Comparison of ENCODE assay signal across 8 cellular contexts in genomic region chr2:28621172-28622100, GRCh38.
DNase-seq lines count a peak whose midpoint lies in the region; ATAC-seq and TF ChIP-seq lines count a peak whose summit lies in the region.

No MANE protein-coding gene starts in this region.

- peaks cover 2% of the 10 kb centered on the region for H3K36me3 Mint-ChIP-seq in activated naive CD4-positive, alpha-beta T cell treated with anti-CD3 and anti-CD28 coated beads, Interleukin-2, amount 50 U/mL, for 24 hours

- peak; percentile 30 for TF ChIP-seq CTCF in AG09319 (IDR thresholded peaks at IDR 0.05; ENCODE audit: low read depth, low read length)
- no peak for TF ChIP-seq CTCF in ovary (IDR thresholded peaks at IDR 0.05)
- TF ChIP-seq CTCF in tibial artery (IDR thresholded peaks at IDR 0.05) = peak in 1 of 2 experiments; percentile 21

- peak overlapping the region; percentile 65 for H3K27ac ChIP-seq in SJSA1
- peak overlapping the region; percentile 44 to 57 for H3K27ac ChIP-seq in ovary
- H3K27ac ChIP-seq in tibial artery = peak overlapping the region; percentile 98

- TF ChIP-seq POLR2A in ovary (IDR thresholded peaks at IDR 0.05) = peak; percentile 20

- H3K4me1 ChIP-seq in SJSA1 (replicated peaks) (peaks cover 26% of the 10 kb centered on the region), ovary (ENCODE audit: insufficient read depth) (peaks cover 19% of the 10 kb centered on the region), tibial artery (peaks cover 0 to 76% (median 60%) of the 10 kb centered on the region in 4 donors)

- H3K36me3 ChIP-seq in SJSA1 (no peaks in the 10 kb centered on the region), ovary (no peaks in the 10 kb centered on the region), tibial artery (no peaks in the 10 kb centered on the region)

- peaks cover 82% of the 10 kb centered on the region for H3K4me1 Mint-ChIP-seq in activated naive CD4-positive, alpha-beta T cell treated with anti-CD3 and anti-CD28 coated beads, Interleukin-2, amount 50 U/mL, for 24 hours

- H3K4me3 Mint-ChIP-seq in activated naive CD4-positive, alpha-beta T cell treated with anti-CD3 and anti-CD28 coated beads, Interleukin-2, amount 50 U/mL, for 24 hours = peak overlapping the region; percentile 85

- H3K9me3 ChIP-seq in SJSA1 (replicated peaks) (no peaks in the 10 kb centered on the region), ovary (no peaks in the 10 kb centered on the region), tibial artery (no peaks in the 10 kb centered on the region)

- H3K4me3 ChIP-seq in SJSA1 (no peak overlapping the region), ovary (no peak overlapping the region), tibial artery (no peak overlapping the region)

- H3K27me3 ChIP-seq in SJSA1 (replicated peaks) (no peaks in the 10 kb centered on the region), ovary (no peaks in the 10 kb centered on the region), tibial artery (no peaks in the 10 kb centered on the region)

- ATAC-seq in GM18502 (IDR thresholded peaks at IDR 0.05; ENCODE audit: poor library complexity, unreplicated experiment) = no peak

- H3K27ac Mint-ChIP-seq in activated naive CD4-positive, alpha-beta T cell treated with anti-CD3 and anti-CD28 coated beads, Interleukin-2, amount 50 U/mL, for 24 hours = peak overlapping the region; percentile 98

- peak; percentile 71 for TF ChIP-seq EP300 in ovary (IDR thresholded peaks at IDR 0.05)

- H3K9me3 Mint-ChIP-seq in activated naive CD4-positive, alpha-beta T cell treated with anti-CD3 and anti-CD28 coated beads, Interleukin-2, amount 50 U/mL, for 24 hours = peaks cover 5% of the 10 kb centered on the region

- WGBS in ovary, 3 donors = 27 to 38% (median 36%) methylated on average over 15 of the region's 15 CpGs

- intact Hi-C loops in ovary (cut with DNase I) = loop anchor here in 2 of 4 donors (5.0 to 10.0 kb wide), 2 partner anchors 131 to 133 kb away; partner anchors contain the start of gene PPP1CB (in 2 of the 2)
- intact Hi-C loops in tibial artery (cut with DNase I; ENCODE audit: low total_unique reads) = no loop called here

- DNase-seq in AG09319 (ENCODE audit: extremely low read depth, low read depth) (peak; percentile 57), HT-29 (ENCODE audit: low spot score) (peak; percentile 96), SJSA1 (ENCODE audit: low read depth in 1 of 2, low spot score in 2 of 2) (peak; percentile 63 to 75), germinal center (ENCODE audit: low spot score) (peak; percentile 37), ovary (peak; percentile 59 to 91 (median 66)), tibial artery (peak; percentile 94 to 97)

- no peaks in the 10 kb centered on the region for H3K27me3 Mint-ChIP-seq in activated naive CD4-positive, alpha-beta T cell treated with anti-CD3 and anti-CD28 coated beads, Interleukin-2, amount 50 U/mL, for 24 hours

Comparison
In these comparisons a context has a peak if more than half of its experiments do, and no peak if none do; other contexts are left out.
1. DNase-seq: peak in every context shown above with its lines; median percentile 96 in HT-29; 96 in tibial artery; 69 in SJSA1; 66 in ovary; 57 in AG09319; 37 in germinal center.